ENCODE assay signal across 13 cellular contexts in the genomic region with DNA sequence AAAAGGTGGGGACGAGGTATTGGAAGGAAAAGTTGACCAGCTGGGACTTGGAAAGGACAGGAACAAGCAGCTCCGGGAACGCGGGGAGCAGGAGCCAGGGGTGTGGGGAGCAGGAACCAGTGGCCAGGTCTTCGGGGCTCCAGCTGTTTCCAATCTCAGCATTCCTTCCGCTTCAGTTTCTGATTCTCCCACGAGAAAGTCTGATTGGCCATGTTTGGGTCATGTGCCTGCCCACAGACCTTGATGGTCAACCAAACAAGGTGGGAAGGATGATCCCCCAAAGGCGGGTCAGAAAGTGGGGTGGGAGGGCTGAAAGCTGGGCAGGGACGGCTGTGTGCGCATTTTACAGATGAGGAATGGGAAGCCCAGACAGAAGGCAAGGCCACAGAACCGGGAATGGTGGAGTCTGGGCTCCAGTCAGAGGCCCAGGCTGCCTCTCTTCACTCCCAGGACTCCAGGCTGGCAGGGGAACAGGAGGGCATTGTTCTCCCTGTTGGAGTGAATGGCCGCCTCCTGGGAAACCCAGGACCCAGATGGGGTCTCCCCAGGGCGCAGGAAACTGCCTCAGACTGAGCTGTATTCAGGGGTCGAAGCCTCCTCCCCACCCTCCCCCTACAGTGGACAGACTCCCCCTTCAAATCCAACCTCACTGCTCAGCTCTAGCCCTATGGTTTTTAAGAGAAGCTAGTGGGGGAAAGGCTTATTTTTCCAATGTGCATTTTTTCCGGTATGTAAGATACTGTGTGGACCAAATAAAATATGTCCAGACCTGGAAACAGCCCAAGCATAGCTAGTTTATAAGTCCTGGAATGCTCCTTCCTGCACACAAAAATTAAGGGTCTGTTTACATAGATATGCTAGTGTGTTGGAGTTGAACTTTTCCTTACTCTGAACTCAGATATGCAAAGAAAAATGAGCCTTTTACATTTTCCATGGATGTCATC. TPM values are rescaled to one million over a fixed set of nuclear protein-coding genes. Genes with fewer than 3 reads are reported as not detected.
DNase-seq lines count a peak whose midpoint lies in the region; ATAC-seq and TF ChIP-seq lines count a peak whose summit lies in the region.
"Had no signal": no experiment of that assay in that cellular context is flagged by ENCODE, and none has a peak within 500 bp of the region (broad histone marks: within the 10 kb centered on the region; RNA-seq: fewer than 3 reads in every experiment).

No MANE protein-coding gene starts in this region.

- no peak overlapping the region for H2AFZ ChIP-seq in fibroblast of lung (ENCODE audit: low read length)

- H4K20me1 ChIP-seq in fibroblast of lung (ENCODE audit: control insufficient read depth, extremely low read depth, insufficient read depth, low read length), result no peaks in the 10 kb centered on the region

- no peak for DNase-seq in T-helper 2 cell treated with Interferon-gamma antibody and Interleukin-4, amounts not matched to agents 5 μg/mL and 100 μg/mL, for 36 hours (ENCODE audit: low spot score)
- DNase-seq in T-helper 2 cell (no peak), fibroblast of lung (ENCODE audit: low read depth in 2 of 2) (peak; percentile 69 to 89), uterus (peak; percentile 77 to 81), GM20000 (ENCODE audit: low spot score) (no peak)
- no peak for DNase-seq in activated naive CD8-positive, alpha-beta T cell treated with anti-CD3 and anti-CD28 coated beads for 36 hours
- DNase-seq: activated CD4-positive, alpha-beta T cell treated with anti-CD3 and anti-CD28 coated beads, Interleukin-2, amount 50 U/mL, for 1 hour; activated naive CD4-positive, alpha-beta T cell treated with anti-CD3 and anti-CD28 coated beads, Interleukin-2, amount 50 U/mL, for 16 hours had no signal

- H3K4me3 ChIP-seq in fibroblast of lung (replicated peaks in 1 of 4; ENCODE audit: control extremely low read depth in 1 of 4, insufficient read depth in 1 of 4, low read depth in 3 of 4, low read length in 4 of 4) (no peak overlapping the region), mucosa of rectum (ENCODE audit: low read length in 2 of 2) (no peak overlapping the region), uterus (no peak overlapping the region)

- no peak for TF ChIP-seq POLR2A in uterus (IDR thresholded peaks at IDR 0.05)

- H3K36me3 ChIP-seq in fibroblast of lung (ENCODE audit: control insufficient read depth, insufficient read depth, low read length), result no peaks in the 10 kb centered on the region
- H3K36me3 ChIP-seq in mucosa of rectum (ENCODE audit: control insufficient read depth in 2 of 2, insufficient read depth in 2 of 2, low read length in 2 of 2), result no peaks in the 10 kb centered on the region
- no peaks in the 10 kb centered on the region for H3K36me3 ChIP-seq in uterus

- peaks cover 31% of the 10 kb centered on the region for H3K36me3 Mint-ChIP-seq in T-helper 2 cell treated with Interferon-gamma antibody and Interleukin-4, amounts not matched to agents 5 μg/mL and 100 μg/mL, for 36 hours (ENCODE audit: low read depth)
- H3K36me3 Mint-ChIP-seq in activated naive CD8-positive, alpha-beta T cell treated with anti-CD3 and anti-CD28 coated beads for 36 hours, result no peaks in the 10 kb centered on the region

- H3K9me3 Mint-ChIP-seq in T-helper 2 cell treated with Interferon-gamma antibody and Interleukin-4, amounts not matched to agents 5 μg/mL and 100 μg/mL, for 36 hours, result peaks cover 14% of the 10 kb centered on the region
- peaks cover 10% of the 10 kb centered on the region for H3K9me3 Mint-ChIP-seq in activated naive CD8-positive, alpha-beta T cell treated with anti-CD3 and anti-CD28 coated beads for 36 hours

- peaks cover 20% of the 10 kb centered on the region for H3K4me1 ChIP-seq in fibroblast of lung (ENCODE audit: control insufficient read depth, extremely low read depth, insufficient read depth, low read length)
- H3K4me1 ChIP-seq in mucosa of rectum (ENCODE audit: control insufficient read depth in 2 of 2, insufficient read depth in 2 of 2, low read length in 2 of 2), result peaks cover 16 to 18% of the 10 kb centered on the region in 2 donors
- peaks cover 13 to 25% of the 10 kb centered on the region in 2 donors for H3K4me1 ChIP-seq in uterus

- H3K27ac Mint-ChIP-seq in T-helper 2 cell treated with Interferon-gamma antibody and Interleukin-4, amounts not matched to agents 5 μg/mL and 100 μg/mL, for 36 hours, result peak overlapping the region; percentile 52
- no peak overlapping the region for H3K27ac Mint-ChIP-seq in activated naive CD8-positive, alpha-beta T cell treated with anti-CD3 and anti-CD28 coated beads for 36 hours

- no peaks in the 10 kb centered on the region for H3K79me2 ChIP-seq in fibroblast of lung (ENCODE audit: control insufficient read depth, insufficient read depth, low read length)

- H3K9ac ChIP-seq in fibroblast of lung (ENCODE audit: insufficient read depth, low read length) (no peak overlapping the region), mucosa of rectum (ENCODE audit: low read depth in 1 of 2, low read length in 2 of 2) (no peak overlapping the region)

- no peaks in the 10 kb centered on the region for H3K27me3 Mint-ChIP-seq in T-helper 2 cell treated with Interferon-gamma antibody and Interleukin-4, amounts not matched to agents 5 μg/mL and 100 μg/mL, for 36 hours (ENCODE audit: low read depth)
- H3K27me3 Mint-ChIP-seq in activated naive CD8-positive, alpha-beta T cell treated with anti-CD3 and anti-CD28 coated beads for 36 hours, result peaks cover 40% of the 10 kb centered on the region

- no peak overlapping the region for H3K4me3 Mint-ChIP-seq in T-helper 2 cell treated with Interferon-gamma antibody and Interleukin-4, amounts not matched to agents 5 μg/mL and 100 μg/mL, for 36 hours
- H3K4me3 Mint-ChIP-seq in activated naive CD8-positive, alpha-beta T cell treated with anti-CD3 and anti-CD28 coated beads for 36 hours, result no peak overlapping the region

- ATAC-seq in GM19328 (IDR thresholded peaks at IDR 0.05; ENCODE audit: unreplicated experiment), result no peak
- ATAC-seq: left colon had no signal

- H3K27ac ChIP-seq in fibroblast of lung (ENCODE audit: insufficient read depth, low read length) (peak overlapping the region; percentile 23), mucosa of rectum (ENCODE audit: low read depth in 2 of 2, low read length in 2 of 2) (peak overlapping the region; percentile 34 to 58), uterus (peak overlapping the region; percentile 95 to 98)
- H3K27ac ChIP-seq: 22Rv1 had no signal

- no peak for TF ChIP-seq CTCF in fibroblast of lung (conservative IDR thresholded peaks at IDR 0.05 in 1 of 2, IDR thresholded peaks at IDR 0.05 in 1 of 2; ENCODE audit: low read depth in 1 of 2, low read length in 2 of 2)
- no peak for TF ChIP-seq CTCF in uterus (IDR thresholded peaks at IDR 0.05)
- no peak for TF ChIP-seq CTCF in GM20000 (IDR thresholded peaks at IDR 0.05; ENCODE audit: extremely low read depth, missing control alignments)

- intact Hi-C loops in uterus (cut with DNase I; ENCODE audit: low total_unique reads), result no loop called here

- peak overlapping the region; percentile 70 for H3K4me2 ChIP-seq in fibroblast of lung (ENCODE audit: extremely low read depth, insufficient read depth, low read length)

- H3K4me1 Mint-ChIP-seq in T-helper 2 cell treated with Interferon-gamma antibody and Interleukin-4, amounts not matched to agents 5 μg/mL and 100 μg/mL, for 36 hours (ENCODE audit: low read depth), result peaks cover 60% of the 10 kb centered on the region
- H3K4me1 Mint-ChIP-seq in activated naive CD8-positive, alpha-beta T cell treated with anti-CD3 and anti-CD28 coated beads for 36 hours, result no peaks in the 10 kb centered on the region

- no peaks in the 10 kb centered on the region for H3K27me3 ChIP-seq in fibroblast of lung (ENCODE audit: control insufficient read depth, insufficient read depth, low read length)
- peaks cover 0 to 1% of the 10 kb centered on the region in 2 donors for H3K27me3 ChIP-seq in mucosa of rectum (ENCODE audit: control insufficient read depth in 2 of 2, insufficient read depth in 2 of 2, low read length in 2 of 2)
- H3K27me3 ChIP-seq in uterus, result no peaks in the 10 kb centered on the region

- H3K9me3 ChIP-seq in fibroblast of lung (ENCODE audit: control insufficient read depth, insufficient read depth, low read depth, low read length) (no peaks in the 10 kb centered on the region), mucosa of rectum (ENCODE audit: control insufficient read depth in 2 of 2, low read length in 2 of 2) (peaks cover 0 to 3% of the 10 kb centered on the region in 2 donors), uterus (no peaks in the 10 kb centered on the region)

RNA-seq across cellular contexts. Expression of gene PTGIS, which starts 12.2 kb away (rescaled TPM):
- total RNA-seq in fibroblast of lung (41.5 and 79.1 TPM in 2 replicates), uterus (100 to 1,000 TPM in 3 of 4 donors, 10 to 100 TPM in 1; 64.7 to 460 (median 140) TPM)
- 6.8 and 33.1 TPM in 2 replicates for polyA plus RNA-seq in fibroblast of lung
- polyA plus RNA-seq in fibroblast of lung (2012), result 5.3 and 22.0 TPM in 2 replicates
- polyA minus RNA-seq in fibroblast of lung (ENCODE audit: low replicate concordance), result 24.8 and 159 TPM in 2 replicates
- under 1 TPM; 0.04 to 0.08 TPM for total RNA-seq in activated naive CD8-positive, alpha-beta T cell treated with anti-CD3 and anti-CD28 coated beads for 36 hours
- total RNA-seq: NCI-H460 had no signal

Comparison
In these comparisons a context has a peak if more than half of its experiments do, and no peak if none do; other contexts are left out.
1. DNase-seq: peak in fibroblast of lung (2 of 2) and uterus (2 of 2); none in T-helper 2 cell treated with Interferon-gamma antibody and Interleukin-4, amounts not matched to agents 5 μg/mL and 100 μg/mL, for 36 hours (single experiment), T-helper 2 cell (0 of 5), GM20000 (single experiment) and activated naive CD8-positive, alpha-beta T cell treated with anti-CD3 and anti-CD28 coated beads for 36 hours (single experiment).
2. H3K27ac ChIP-seq: peak in every context shown above with its lines; median percentile 96 in uterus; 46 in mucosa of rectum; 23 in fibroblast of lung.
3. RNA of gene PTGIS, which starts 12.2 kb away (total RNA-seq): 64.7 to 460 TPM in uterus and 41.5 to 79.1 TPM in fibroblast of lung; 0.04 to 0.08 TPM in activated naive CD8-positive, alpha-beta T cell treated with anti-CD3 and anti-CD28 coated beads for 36 hours; every median in the first group is over 10 times any median in the second.